20 cellular contexts compared by ENCODE assay signal in the genomic region with DNA sequence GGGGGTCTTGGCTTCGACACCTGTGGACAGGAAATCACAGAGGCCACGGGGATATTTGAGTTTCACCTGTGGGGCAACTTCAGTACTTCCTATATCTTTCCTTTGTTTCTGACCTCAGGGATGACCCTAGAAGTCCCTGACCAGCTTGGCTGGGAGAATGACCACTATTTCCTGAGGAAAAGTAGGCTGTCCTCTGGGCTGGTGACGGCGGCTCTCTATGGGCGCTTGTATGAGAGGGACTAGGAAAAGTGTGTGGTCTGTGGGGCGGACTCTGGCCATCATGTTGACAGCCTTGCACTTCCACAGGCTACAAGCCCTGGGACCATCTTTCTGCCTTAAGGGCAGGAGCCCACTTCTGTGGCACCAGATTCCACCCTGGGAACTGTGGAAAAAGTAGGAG. TPM values are rescaled to one million over a fixed set of nuclear protein-coding genes. Genes with fewer than 3 reads are reported as not detected.
DNase-seq lines count a peak whose midpoint lies in the region; ATAC-seq and TF ChIP-seq lines count a peak whose summit lies in the region.
"Had no signal": no experiment of that assay in that cellular context is flagged by ENCODE, and none has a peak within 500 bp of the region (broad histone marks: within the 10 kb centered on the region; RNA-seq: fewer than 3 reads in every experiment).

No MANE protein-coding gene starts in this region.

- H3K79me2 ChIP-seq in PC-3 (ENCODE audit: low read length) (no peaks in the 10 kb centered on the region), mammary epithelial cell (ENCODE audit: insufficient read depth, low read length) (no peaks in the 10 kb centered on the region), MM.1S (ENCODE audit: low read length) (no peaks in the 10 kb centered on the region)

- TF ChIP-seq CTCF in PC-3 (conservative IDR thresholded peaks at IDR 0.05; ENCODE audit: low read depth, low read length): no peak
- TF ChIP-seq CTCF in mammary epithelial cell (conservative IDR thresholded peaks at IDR 0.05 in 1 of 2, IDR thresholded peaks at IDR 0.05 in 1 of 2; ENCODE audit: extremely low read depth in 1 of 2, insufficient read depth in 1 of 2, low read depth in 1 of 2, low read length in 2 of 2): no peak
- TF ChIP-seq CTCF in MM.1S (IDR thresholded peaks at IDR 0.05; ENCODE audit: low read length): no peak

- H3K9ac ChIP-seq in PC-3 (ENCODE audit: low read length): peak overlapping the region; percentile 85
- H3K9ac ChIP-seq in mammary epithelial cell (ENCODE audit: insufficient read depth, low read length): no peak overlapping the region
- peak overlapping the region in 2 of 5 donors; percentile 14 to 61 for H3K9ac ChIP-seq in subcutaneous abdominal adipose tissue (ENCODE audit: low read length in 5 of 5)
- H3K9ac ChIP-seq in MM.1S (ENCODE audit: low read length): no peak overlapping the region

- H4K20me1 ChIP-seq in PC-3 (ENCODE audit: low read length) (no peaks in the 10 kb centered on the region), mammary epithelial cell (ENCODE audit: insufficient read depth, low read length) (no peaks in the 10 kb centered on the region), MM.1S (ENCODE audit: insufficient read depth, low read length) (no peaks in the 10 kb centered on the region)

- no peaks in the 10 kb centered on the region for H3K27me3 ChIP-seq in PC-3 (ENCODE audit: low read length)
- H3K27me3 ChIP-seq in mammary epithelial cell (ENCODE audit: insufficient read depth, low read length): no peaks in the 10 kb centered on the region
- no peaks in the 10 kb centered on the region for H3K27me3 ChIP-seq in muscle layer of duodenum (ENCODE audit: low read depth, low read length)
- H3K27me3 ChIP-seq in subcutaneous abdominal adipose tissue (ENCODE audit: control insufficient read depth in 5 of 5, insufficient read depth in 4 of 5, low read length in 5 of 5): no peaks in the 10 kb centered on the region
- no peaks in the 10 kb centered on the region for H3K27me3 ChIP-seq in MM.1S (replicated peaks; ENCODE audit: insufficient read depth, low read length)
- H3K27me3 ChIP-seq: BE2C, right atrium auricular region had no signal

- intact Hi-C loops in PC-3 (cut with micrococcal nuclease): loop anchor here (5.0 kb wide), 1 partner anchor 152 kb away; a partner anchor contains a TSS
- intact Hi-C loops in mammary epithelial cell (cut with micrococcal nuclease): no loop called here
- intact Hi-C loops in sciatic nerve (cut with DNase I): no loop called here

- DNase-seq in PC-3 (no peak), mammary epithelial cell (no peak), MM.1S (no peak), T-helper 17 cell (no peak), sciatic nerve (ENCODE audit: low spot score) (no peak)
- DNase-seq in NK-92 treated with Interleukin-12 subunit alpha and Interleukin-12 subunit beta, amount 100 ng/mL, for 24 hours (lab: John Stamatoyannopoulos, UW): no peak
- DNase-seq: activated CD4-positive, alpha-beta T cell treated with anti-CD3 and anti-CD28 coated beads for 48 hours; activated T-cell treated with anti-CD3 and anti-CD28 coated beads for 4 hours; BE2C; GDM1; NCI-H2081; NCI-H510A treated with DMSO at 0.1 percent for 48 hours; stimulated activated CD4-positive, alpha-beta T cell treated with anti-CD3 and anti-CD28 coated beads, Interleukin-2, amount 100 ng/mL, for 24 hours had no signal

- H3K9me2 ChIP-seq in PC-3 (replicated peaks; ENCODE audit: low read length): no peaks in the 10 kb centered on the region
- H3K9me2 ChIP-seq in MM.1S (replicated peaks; ENCODE audit: insufficient read depth, low read length): no peaks in the 10 kb centered on the region

- no peak overlapping the region for H3K4me3 ChIP-seq in PC-3 (ENCODE audit: low read length)
- H3K4me3 ChIP-seq in mammary epithelial cell (replicated peaks in 1 of 3; ENCODE audit: insufficient read depth in 1 of 3, low read depth in 2 of 3, low read length in 3 of 3): no peak overlapping the region
- no peak overlapping the region for H3K4me3 ChIP-seq in muscle layer of duodenum (ENCODE audit: low read depth in 1 of 2, low read length in 2 of 2)
- H3K4me3 ChIP-seq in subcutaneous abdominal adipose tissue (ENCODE audit: low read depth in 1 of 5, low read length in 5 of 5): no peak overlapping the region
- no peak overlapping the region for H3K4me3 ChIP-seq in MM.1S (ENCODE audit: low read length)
- H3K4me3 ChIP-seq: GM12878, right atrium auricular region had no signal

- H3K36me3 ChIP-seq in PC-3 (ENCODE audit: low read depth, low read length): no peaks in the 10 kb centered on the region
- no peaks in the 10 kb centered on the region for H3K36me3 ChIP-seq in mammary epithelial cell (ENCODE audit: insufficient read depth, low read length)
- H3K36me3 ChIP-seq in muscle layer of duodenum (ENCODE audit: control insufficient read depth in 1 of 2, insufficient read depth in 2 of 2, low read length in 2 of 2): peaks cover 8 to 10% of the 10 kb centered on the region in 2 donors
- peaks cover 0 to 17% (median 10%) of the 10 kb centered on the region in 5 donors for H3K36me3 ChIP-seq in subcutaneous abdominal adipose tissue (ENCODE audit: control insufficient read depth in 5 of 5, insufficient read depth in 5 of 5, low read length in 5 of 5)
- H3K36me3 ChIP-seq in MM.1S (replicated peaks; ENCODE audit: insufficient read depth, low read length): no peaks in the 10 kb centered on the region
- H3K36me3 ChIP-seq: BE2C had no signal

- 100% methylated on average over 1 of the region's 6 CpGs for WGBS in mammary epithelial cell (ENCODE audit: low coverage, missing lambda C conversion rate)

- peak overlapping the region; percentile 10; the same call in 1 of the 2 replicates for H2AFZ ChIP-seq in PC-3 (ENCODE audit: low read length)
- H2AFZ ChIP-seq in mammary epithelial cell (ENCODE audit: low read depth, low read length): peak overlapping the region; percentile 49
- no peak overlapping the region for H2AFZ ChIP-seq in MM.1S (ENCODE audit: low read length)

- H3K36me3 Mint-ChIP-seq in T-helper 17 cell (ENCODE audit: low read depth): peaks cover 2% of the 10 kb centered on the region

- H3F3A ChIP-seq in PC-3 (ENCODE audit: low read length, unreplicated experiment) (peaks cover 10% of the 10 kb centered on the region), MM.1S (ENCODE audit: insufficient read depth, low read length) (peaks cover 26% of the 10 kb centered on the region)

- H3K27me3 Mint-ChIP-seq in T-helper 17 cell: no peaks in the 10 kb centered on the region
- H3K27me3 Mint-ChIP-seq: IgD-negative memory B cell, memory B cell had no signal

- peaks cover 42% of the 10 kb centered on the region for H3K4me1 ChIP-seq in PC-3 (ENCODE audit: insufficient read depth, low read length)
- peaks cover 43% of the 10 kb centered on the region for H3K4me1 ChIP-seq in mammary epithelial cell (ENCODE audit: insufficient read depth, low read length)
- H3K4me1 ChIP-seq in muscle layer of duodenum (ENCODE audit: control insufficient read depth in 1 of 2, insufficient read depth in 2 of 2, low read length in 2 of 2): peaks cover 5 to 18% of the 10 kb centered on the region in 2 donors
- H3K4me1 ChIP-seq in subcutaneous abdominal adipose tissue (ENCODE audit: control insufficient read depth in 5 of 5, insufficient read depth in 5 of 5, low read length in 5 of 5): peaks cover 16 to 35% (median 34%) of the 10 kb centered on the region in 5 donors
- peaks cover 39% of the 10 kb centered on the region for H3K4me1 ChIP-seq in MM.1S (ENCODE audit: low read length)
- H3K4me1 ChIP-seq: BE2C had no signal

- H3K4me2 ChIP-seq in PC-3 (ENCODE audit: low read length) (peak overlapping the region; percentile 81), mammary epithelial cell (ENCODE audit: insufficient read depth, low read depth, low read length) (peak overlapping the region; percentile 96), MM.1S (ENCODE audit: low read depth, low read length) (no peak overlapping the region)

- H3K27ac ChIP-seq in PC-3 (ENCODE audit: low read length): peak overlapping the region; percentile 98
- peak overlapping the region; percentile 59 for H3K27ac ChIP-seq in mammary epithelial cell (ENCODE audit: insufficient read depth, low read depth, low read length)
- peak overlapping the region; percentile 50 for H3K27ac ChIP-seq in muscle layer of duodenum (ENCODE audit: low read length)
- H3K27ac ChIP-seq in subcutaneous abdominal adipose tissue (ENCODE audit: low read depth, low read length): peak overlapping the region; percentile 100
- H3K27ac ChIP-seq in MM.1S (ENCODE audit: low read length): no peak overlapping the region
- H3K27ac ChIP-seq: right atrium auricular region had no signal

- H3K27ac Mint-ChIP-seq in T-helper 17 cell: no peak overlapping the region
- H3K27ac Mint-ChIP-seq: activated naive CD4-positive, alpha-beta T cell treated with anti-CD3 and anti-CD28 coated beads, Interleukin-2, amount 50 U/mL, for 24 hours; memory B cell had no signal

- ATAC-seq in PC-3 (no peak), T-helper 17 cell (no peak), sciatic nerve (no peak)
- ATAC-seq: GM12878 had no signal

- H3K4me1 Mint-ChIP-seq in T-helper 17 cell: peaks cover 36% of the 10 kb centered on the region

- dilution Hi-C loops in mammary epithelial cell (cut with HindIII; ENCODE audit: low sequenced_read_pairs): no loop called here

- in situ Hi-C loops in mammary epithelial cell (cut with MboI; ENCODE audit: low sequenced_read_pairs in 2 of 2): loop anchor here (25.0 kb wide), 2 partner anchors 417 to 592 kb away; no protein-coding TSS in a partner anchor

- H3K4me3 Mint-ChIP-seq in T-helper 17 cell: no peak overlapping the region
- H3K4me3 Mint-ChIP-seq: activated naive CD4-positive, alpha-beta T cell treated with anti-CD3 and anti-CD28 coated beads, Interleukin-2, amount 50 U/mL, for 24 hours; IgD-negative memory B cell; memory B cell had no signal

- CTCF ChIA-PET in PC-3 (lab: Charles Lee): no interaction called here
- CTCF ChIA-PET in mammary epithelial cell (lab: Charles Lee; ENCODE audit: low non-redundant PET): interaction anchor here (0.6 to 0.7 kb wide), 2 partner anchors 14 to 240 kb away, joined by 4 to 8 read pairs; no protein-coding TSS in a partner anchor

- H3K9me3 ChIP-seq in PC-3 (ENCODE audit: low read length) (no peaks in the 10 kb centered on the region), mammary epithelial cell (replicated peaks; ENCODE audit: insufficient read depth, low read length) (no peaks in the 10 kb centered on the region), muscle layer of duodenum (ENCODE audit: control insufficient read depth in 1 of 2, low read length in 2 of 2) (no peaks in the 10 kb centered on the region), subcutaneous abdominal adipose tissue (ENCODE audit: control insufficient read depth in 5 of 5, low read length in 5 of 5) (no peaks in the 10 kb centered on the region), MM.1S (replicated peaks; ENCODE audit: insufficient read depth, low read length) (no peaks in the 10 kb centered on the region), T-helper 17 cell (ENCODE audit: control insufficient read depth, low read length, poor library complexity, severe bottlenecking) (no peaks in the 10 kb centered on the region)
- H3K9me3 ChIP-seq: BE2C, right atrium auricular region had no signal

- BruUV-seq in PC-3 (replicated peaks; lab: Mats Ljungman, UMichigan) (no TSS peak), mammary epithelial cell (replicated peaks; lab: Mats Ljungman, UMichigan) (no TSS peak)

- POLR2A ChIA-PET in PC-3 (lab: Charles Lee; ENCODE audit: unreplicated experiment): interaction anchor here (0.5 to 0.7 kb wide), 2 partner anchors 9 to 11 kb away, joined by 3 to 4 read pairs; no protein-coding TSS in a partner anchor

RNA-seq across cellular contexts. Expression of a gene that starts 43.7 kb away (rescaled TPM):
- 11.7 and 17.1 TPM in 2 replicates for total RNA-seq in PC-3 (2014; rRNA removed)
- 10 to 100 TPM in 1 of 2 donors, 1 to 10 TPM in 1; 8.0 to 21.7 TPM for total RNA-seq in mammary epithelial cell
- polyA plus RNA-seq in mammary epithelial cell: 17.2 TPM
- 15.1 TPM for polyA minus RNA-seq in mammary epithelial cell
- 10 to 100 TPM; 17.3 to 21.2 TPM for total RNA-seq in T-helper 17 cell
- 22.5 TPM for total RNA-seq in sciatic nerve

RNA-seq across cellular contexts. Expression of a gene that starts 43.9 kb away (rescaled TPM):
- 20.3 and 25.5 TPM in 2 replicates for total RNA-seq in PC-3 (2014; rRNA removed)
- 10 to 100 TPM; 17.4 to 22.5 TPM for total RNA-seq in mammary epithelial cell
- polyA plus RNA-seq in mammary epithelial cell: 23.5 TPM
- 29.6 TPM for polyA minus RNA-seq in mammary epithelial cell
- 10 to 100 TPM; 34.4 to 41.0 TPM for total RNA-seq in T-helper 17 cell
- 25.3 TPM for total RNA-seq in sciatic nerve
